In genomic region chr5:180644129-180644824, GRCh38 we compare ENCODE assay signal across 19 cellular contexts. TPM values are rescaled to one million over a fixed set of nuclear protein-coding genes. Genes with fewer than 3 reads are reported as not detected.
A peak's percentile ranks its signal among the peaks of the same experiment; 100 is the strongest.
DNase-seq lines count a peak whose midpoint lies in the region; TF ChIP-seq lines count a peak whose summit lies in the region.
"Had no signal": no experiment of that assay in that cellular context is flagged by ENCODE, and none has a peak within 500 bp of the region (broad histone marks: within the 10 kb centered on the region; RNA-seq: fewer than 3 reads in every experiment).

No MANE protein-coding gene starts in this region.

- no peak overlapping the region for H3K27ac ChIP-seq in osteoblast (ENCODE audit: low read depth, low read length)
- H3K27ac ChIP-seq: Peyer's patch had no signal

- no peaks in the 10 kb centered on the region for H3K4me1 ChIP-seq in osteoblast (ENCODE audit: insufficient read depth, low read length)
- H3K4me1 ChIP-seq: BE2C had no signal

- H3K79me2 ChIP-seq in osteoblast (ENCODE audit: insufficient read depth, low read length): no peaks in the 10 kb centered on the region

- H3K27me3 ChIP-seq in H7 (ENCODE audit: control insufficient read depth, insufficient read depth, low read length) (peaks cover 21% of the 10 kb centered on the region), osteoblast (ENCODE audit: insufficient read depth, low read length) (peaks cover 11% of the 10 kb centered on the region)

- H4K20me1 ChIP-seq in osteoblast (ENCODE audit: insufficient read depth, low read length): no peaks in the 10 kb centered on the region

- H3K36me3 ChIP-seq in H7 (replicated peaks; ENCODE audit: control insufficient read depth, insufficient read depth, low read length) (no peaks in the 10 kb centered on the region), osteoblast (ENCODE audit: insufficient read depth, low read length) (no peaks in the 10 kb centered on the region)
- H3K36me3 ChIP-seq: BE2C, Peyer's patch had no signal

- H3K9me3 ChIP-seq in osteoblast (ENCODE audit: low read depth, low read length): no peaks in the 10 kb centered on the region
- H3K9me3 ChIP-seq: BE2C, Peyer's patch had no signal

- no peak overlapping the region for H3K4me3 ChIP-seq in H7 (ENCODE audit: insufficient read depth, low read depth, low read length)
- no peak overlapping the region for H3K4me3 ChIP-seq in osteoblast (ENCODE audit: insufficient read depth, low read length)
- H3K4me3 ChIP-seq: GM12878, K562, Peyer's patch had no signal

- H2AFZ ChIP-seq in osteoblast (ENCODE audit: low read length): no peak overlapping the region

- peak; percentile 47 for DNase-seq in activated effector memory CD4-positive, alpha-beta T cell treated with anti-CD3 and anti-CD28 coated beads, Interleukin-2, amount 50 U/mL, for 16 hours
- no peak for DNase-seq in activated effector memory CD4-positive, alpha-beta T cell treated with Interleukin-2 at 50 U/mL for 16 hours
- DNase-seq in H7 (peak; percentile 35), islet precursor cell (peak; percentile 35), osteoblast (ENCODE audit: insufficient read length, low spot score, missing footprints) (peak; percentile 62), activated T-cell treated with anti-CD3 and anti-CD28 coated beads for 4 hours (no peak), T1000 (lab: John Stamatoyannopoulos, UW) (no peak)
- DNase-seq in effector CD8-positive, alpha-beta T cell (lab: John Stamatoyannopoulos, UW): no peak
- DNase-seq: BE2C; CD4-positive, CD25-positive, alpha-beta regulatory T cell; DMS53; EL; GOT3; NCI-H1092 treated with DMSO at 0.1 percent for 48 hours; NCI-H2081; NCI-H446 treated with DMSO at 0.1 percent for 48 hours had no signal

- H3K4me2 ChIP-seq in osteoblast (ENCODE audit: insufficient read depth, low read length): no peak overlapping the region

- TF ChIP-seq CTCF in osteoblast (IDR thresholded peaks at IDR 0.05; ENCODE audit: extremely low read depth, low read depth, low read length): no peak

RNA-seq across cellular contexts. Expression of gene FLT4, which starts 5.1 kb away (rescaled TPM):
- 7.2 and 13.8 TPM in 2 replicates for total RNA-seq in H7 (2014; rRNA removed; shearing (Covaris generic))
- not detected in 2 replicates for total RNA-seq in osteoblast
- total RNA-seq: GM12878 had no signal

RNA-seq across cellular contexts. Expression of gene SCGB3A1, which starts 53.0 kb away (rescaled TPM):
- total RNA-seq in H7 (2014; rRNA removed; shearing (Covaris generic)): not detected in 2 replicates
- not detected in 2 replicates for total RNA-seq in osteoblast
- total RNA-seq: CD4-positive, CD25-positive, alpha-beta regulatory T cell; Peyer's patch had no signal

Comparison
In these comparisons a context has a peak if more than half of its experiments do, and no peak if none do; other contexts are left out.
1. DNase-seq: peak in activated effector memory CD4-positive, alpha-beta T cell treated with anti-CD3 and anti-CD28 coated beads, Interleukin-2, amount 50 U/mL, for 16 hours (single experiment), H7 (single experiment), islet precursor cell (single experiment) and osteoblast (single experiment); none in activated effector memory CD4-positive, alpha-beta T cell treated with Interleukin-2 at 50 U/mL for 16 hours (single experiment), activated T-cell treated with anti-CD3 and anti-CD28 coated beads for 4 hours (single experiment), effector CD8-positive, alpha-beta T cell (single experiment) and T1000 (single experiment).